ENCODE assay signal across 8 cellular contexts in genomic region chr18:37019157-37019571, GRCh38.
DNase-seq lines count a peak whose midpoint lies in the region; ATAC-seq and TF ChIP-seq lines count a peak whose summit lies in the region.

No MANE protein-coding gene starts in this region.

- H3K4me3 ChIP-seq in BE2C (ENCODE audit: low read depth, low read length), result no peak overlapping the region
- no peak overlapping the region for H3K4me3 ChIP-seq in hepatocyte

- DNase-seq in BE2C (peak; percentile 7), HT1080 (ENCODE audit: low read depth) (peak; percentile 19), RPMI7951 (ENCODE audit: low read depth) (peak; percentile 1), hepatocyte (ENCODE audit: low spot score) (peak; percentile 29), DMS153 treated with DMSO at 0.1 percent for 48 hours (lab: John Stamatoyannopoulos, UW; ENCODE audit: unreplicated experiment) (no peak)

- no peaks in the 10 kb centered on the region for H3K36me3 ChIP-seq in BE2C
- no peaks in the 10 kb centered on the region for H3K36me3 ChIP-seq in hepatocyte (replicated peaks; ENCODE audit: insufficient read depth, low read depth)

- ATAC-seq in HG02938 (IDR thresholded peaks at IDR 0.05; ENCODE audit: unreplicated experiment) (no peak), HG03565 (IDR thresholded peaks at IDR 0.05; ENCODE audit: unreplicated experiment) (no peak), HG03460 (IDR thresholded peaks at IDR 0.05; ENCODE audit: unreplicated experiment) (no peak)

- TF ChIP-seq CTCF in BE2C (IDR thresholded peaks at IDR 0.05; ENCODE audit: low read depth, low read length) (peak; percentile 47), hepatocyte (IDR thresholded peaks at IDR 0.05; ENCODE audit: poor library complexity) (peak; percentile 40)

- no peaks in the 10 kb centered on the region for H4K20me1 ChIP-seq in hepatocyte (ENCODE audit: insufficient read depth, poor library complexity, severe bottlenecking)

- H3K9me3 ChIP-seq in BE2C (no peaks in the 10 kb centered on the region), hepatocyte (ENCODE audit: low read depth) (no peaks in the 10 kb centered on the region)

- H3K9me2 ChIP-seq in hepatocyte (replicated peaks; ENCODE audit: insufficient read depth), result no peaks in the 10 kb centered on the region

- WGBS in hepatocyte (ENCODE audit: low lambda C conversion rate, missing lambda C conversion rate), result 45% methylated on average over 5 of the region's 5 CpGs

- H2AFZ ChIP-seq in hepatocyte, result no peak overlapping the region

- H3K27me3 ChIP-seq in BE2C (no peaks in the 10 kb centered on the region), hepatocyte (no peaks in the 10 kb centered on the region)

- H3K4me1 ChIP-seq in BE2C (no peaks in the 10 kb centered on the region), hepatocyte (ENCODE audit: insufficient read depth) (no peaks in the 10 kb centered on the region)

- H3K4me2 ChIP-seq in hepatocyte, result no peak overlapping the region

- no peak overlapping the region for H3K27ac ChIP-seq in hepatocyte

- H3K79me2 ChIP-seq in hepatocyte, result no peaks in the 10 kb centered on the region
